ENCODE assay signal across 22 cellular contexts in genomic region chr18:28789460-28789859, GRCh38.
DNase-seq lines count a peak whose midpoint lies in the region; ATAC-seq and TF ChIP-seq lines count a peak whose summit lies in the region.
"Had no signal": no experiment of that assay in that cellular context is flagged by ENCODE, and none has a peak within 500 bp of the region (broad histone marks: within the 10 kb centered on the region; RNA-seq: fewer than 3 reads in every experiment).

No MANE protein-coding gene starts in this region.

- no peaks in the 10 kb centered on the region for H3K36me3 ChIP-seq in IMR-90 (ENCODE audit: control insufficient read depth, insufficient read depth, low read length)
- H3K36me3 ChIP-seq: BLaER1 treated with 17β-estradiol and CSF1 and Interleukin-3, amounts not matched to agents 10 nM and 100 nM; HAP-1; SJCRH30 had no signal

- dilution Hi-C loops in IMR-90 (cut with HindIII; ENCODE audit: low sequenced_read_pairs, unreplicated experiment) = no loop called here

- in situ Hi-C loops in IMR-90 (cut with MboI; ENCODE audit: low sequenced_read_pairs) = no loop called here

- ATAC-seq in IMR-90 (ENCODE audit: low read depth) (no peak), GM21447 (IDR thresholded peaks at IDR 0.05; ENCODE audit: unreplicated experiment) (no peak), HG02970 (IDR thresholded peaks at IDR 0.05; ENCODE audit: low FRiP score, unreplicated experiment) (no peak), GM18873 (IDR thresholded peaks at IDR 0.05; ENCODE audit: low FRiP score, unreplicated experiment) (no peak)
- ATAC-seq: CD8-positive, alpha-beta T cell; GM23338 had no signal

- no peak overlapping the region for H2BK120ac ChIP-seq in IMR-90 (ENCODE audit: low read depth, low read length)

- no CpG with 5 or more reads among the region's 5 CpGs for WGBS in IMR-90 (ENCODE audit: extremely low coverage in 2 of 2, insufficient read length in 1 of 2), 2 experiments

- H2BK20ac ChIP-seq in IMR-90 (ENCODE audit: low read depth, low read length) = no peak overlapping the region

- H3K9ac ChIP-seq in IMR-90 (ENCODE audit: low read depth, low read length) = no peak overlapping the region
- H3K9ac ChIP-seq: BLaER1 treated with 17β-estradiol and CSF1 and Interleukin-3, amounts not matched to agents 10 nM and 100 nM had no signal

- intact Hi-C loops in IMR-90 (cut with micrococcal nuclease) = no loop called here

- CTCF ChIA-PET in IMR-90 (lab: Yijun Ruan, JAX) = no interaction called here

- no peak for TF ChIP-seq CTCF in IMR-90 (conservative IDR thresholded peaks at IDR 0.05; ENCODE audit: low read depth, low read length)

- no peaks in the 10 kb centered on the region for H3K79me1 ChIP-seq in IMR-90 (ENCODE audit: low read depth in 1 of 2, low read length in 2 of 2)

- H4K5ac ChIP-seq in IMR-90 (ENCODE audit: low read depth, low read length) = no peak overlapping the region

- no peak for TF ChIP-seq POLR2A in IMR-90 (IDR thresholded peaks at IDR 0.05; ENCODE audit: low read depth, low read length)

- no peaks in the 10 kb centered on the region for H3K4me1 ChIP-seq in IMR-90 (ENCODE audit: control insufficient read depth, insufficient read depth, low read length)
- H3K4me1 ChIP-seq: HAP-1, SJCRH30 had no signal

- H3K18ac ChIP-seq in IMR-90 (ENCODE audit: low read depth, low read length) = no peak overlapping the region

- no peak overlapping the region for H2BK15ac ChIP-seq in IMR-90 (ENCODE audit: low read depth, low read length)

- H2AFZ ChIP-seq in IMR-90 (replicated peaks; ENCODE audit: low read length, poor library complexity) = no peak overlapping the region
- H2AFZ ChIP-seq: GM23338 had no signal

- H2BK5ac ChIP-seq in IMR-90 (ENCODE audit: low read depth, low read length, poor library complexity, severe bottlenecking) = no peak overlapping the region

- no peak overlapping the region for H4K91ac ChIP-seq in IMR-90 (ENCODE audit: insufficient read depth, low read depth, low read length)

- H4K20me1 ChIP-seq in IMR-90 (ENCODE audit: insufficient read depth, low read length) = no peaks in the 10 kb centered on the region
- H4K20me1 ChIP-seq: BLaER1 treated with 17β-estradiol and CSF1 and Interleukin-3, amounts not matched to agents 10 nM and 100 nM had no signal

- no peak overlapping the region for H3K4me2 ChIP-seq in IMR-90 (ENCODE audit: low read depth, low read length)
- H3K4me2 ChIP-seq: BLaER1 treated with 17β-estradiol and CSF1 and Interleukin-3, amounts not matched to agents 10 nM and 100 nM; GM23338 had no signal

- no peak for DNase-seq in IMR-90
- DNase-seq in astrocyte of the hippocampus (ENCODE audit: low read depth, low spot score) = peak; percentile 26
- DNase-seq in pons (ENCODE audit: low spot score) = peak; percentile 43
- DNase-seq in activated naive CD4-positive, alpha-beta T cell treated with anti-CD3 and anti-CD28 coated beads, Interleukin-2, amount 50 U/mL, for 16 hours = no peak
- DNase-seq: ACHN; CD8-positive, alpha-beta T cell; EL; GF-D8; NCI-H1105; NCI-H146; NCI-H2029 treated with DMSO at 0.1 percent for 48 hours; NCI-H2171; NCI-H345; NCI-H524 treated with DMSO at 0.1 percent for 48 hours; NCI-H82; SJCRH30 had no signal

- POLR2A ChIA-PET in IMR-90 (lab: Charles Lee; ENCODE audit: unreplicated experiment) = no interaction called here

- no peaks in the 10 kb centered on the region for H3K9me1 ChIP-seq in IMR-90 (ENCODE audit: insufficient read depth, low read length)

- H3K4ac ChIP-seq in IMR-90 (ENCODE audit: low read depth, low read length) = no peak overlapping the region

- H3K14ac ChIP-seq in IMR-90 (replicated peaks; ENCODE audit: low read depth, low read length) = no peak overlapping the region

- H3K23ac ChIP-seq in IMR-90 (ENCODE audit: low read depth, low read length) = no peak overlapping the region

- H3K9me3 ChIP-seq in IMR-90 (ENCODE audit: control insufficient read depth, insufficient read depth, low read length) = no peaks in the 10 kb centered on the region
- H3K9me3 ChIP-seq: BLaER1 treated with 17β-estradiol and CSF1 and Interleukin-3, amounts not matched to agents 10 nM and 100 nM; HAP-1; SJCRH30 had no signal

- no peak overlapping the region for H2AK9ac ChIP-seq in IMR-90 (replicated peaks; ENCODE audit: low read depth, low read length, poor library complexity)

- no peaks in the 10 kb centered on the region for H3K27me3 ChIP-seq in IMR-90 (ENCODE audit: control insufficient read depth, insufficient read depth, low read length)
- H3K27me3 ChIP-seq: BLaER1 treated with 17β-estradiol and CSF1 and Interleukin-3, amounts not matched to agents 10 nM and 100 nM; SJCRH30 had no signal

- H3K27ac ChIP-seq in IMR-90 (ENCODE audit: insufficient read depth, low read length) = no peak overlapping the region
- H3K27ac ChIP-seq: BLaER1 treated with 17β-estradiol and CSF1 and Interleukin-3, amounts not matched to agents 10 nM and 100 nM; SJCRH30 had no signal

- H2AK5ac ChIP-seq in IMR-90 (ENCODE audit: low read depth, low read length) = 0 out of 2 replicates have a peak overlapping the region, but pooled peaks have one; percentile 39

- H3K4me3 ChIP-seq in IMR-90 (ENCODE audit: insufficient read depth, low read depth, low read length) = no peak overlapping the region
- H3K4me3 ChIP-seq: BLaER1 treated with 17β-estradiol and CSF1 and Interleukin-3, amounts not matched to agents 10 nM and 100 nM; GM23338; HAP-1; SJCRH30 had no signal

- H3K56ac ChIP-seq in IMR-90 (ENCODE audit: extremely low read depth, insufficient read depth, low read length) = no peak overlapping the region

- H4K8ac ChIP-seq in IMR-90 (ENCODE audit: low read depth in 2 of 2, low read length in 2 of 2) = no peak overlapping the region

- no TSS peak for BruUV-seq in IMR-90 (replicated peaks; lab: Mats Ljungman, UMichigan)

- no peak for TF ChIP-seq RAD21 in IMR-90 (IDR thresholded peaks at IDR 0.05; ENCODE audit: low read length)

TF ChIP-seq in IMR-90, 13 proteins besides CTCF, POLR2A, EP300 and RAD21:
- TF ChIP-seq CHD1 (IDR thresholded peaks at IDR 0.05; ENCODE audit: low read depth, low read length) = no peak

Comparison
In these comparisons a context has a peak if more than half of its experiments do, and no peak if none do; other contexts are left out.
1. DNase-seq: peak in astrocyte of the hippocampus (single experiment) and pons (single experiment); none in IMR-90 (single experiment) and activated naive CD4-positive, alpha-beta T cell treated with anti-CD3 and anti-CD28 coated beads, Interleukin-2, amount 50 U/mL, for 16 hours (single experiment).